8 cellular contexts compared by ENCODE assay signal in genomic region chr4:76949293-76950051, GRCh38. TPM values are rescaled to one million over a fixed set of nuclear protein-coding genes. Genes with fewer than 3 reads are reported as not detected.
A peak's percentile ranks its signal among the peaks of the same experiment; 100 is the strongest.
DNase-seq lines count a peak whose midpoint lies in the region; ATAC-seq and TF ChIP-seq lines count a peak whose summit lies in the region.

Gene SEPTIN11, plus strand, starts transcription at chr4:76949752. Its CDS starts 152 bp downstream, at chr4:76949904.

- H3K4me1 ChIP-seq in ovary (ENCODE audit: insufficient read depth) (peaks cover 6% of the 10 kb centered on the region), thymus (ENCODE audit: control insufficient read depth, insufficient read depth, low read length) (peaks cover 3% of the 10 kb centered on the region)

- no peaks in the 10 kb centered on the region for H3K27me3 ChIP-seq in ovary
- peaks cover 3% of the 10 kb centered on the region for H3K27me3 ChIP-seq in thymus (ENCODE audit: control insufficient read depth, insufficient read depth)

- H3K36me3 Mint-ChIP-seq in activated naive CD8-positive, alpha-beta T cell treated with anti-CD3 and anti-CD28 coated beads for 36 hours, result peaks cover 26% of the 10 kb centered on the region
- no peaks in the 10 kb centered on the region for H3K36me3 Mint-ChIP-seq in glutamatergic neuron (ENCODE audit: unreplicated experiment)

- H3K4me3 Mint-ChIP-seq in activated naive CD8-positive, alpha-beta T cell treated with anti-CD3 and anti-CD28 coated beads for 36 hours, result peak within 1 kb of the TSS; percentile 86
- H3K4me3 Mint-ChIP-seq in glutamatergic neuron (ENCODE audit: unreplicated experiment), result peak within 1 kb of the TSS; percentile 93

- no peaks in the 10 kb centered on the region for H3K9me3 Mint-ChIP-seq in activated naive CD8-positive, alpha-beta T cell treated with anti-CD3 and anti-CD28 coated beads for 36 hours
- H3K9me3 Mint-ChIP-seq in glutamatergic neuron (ENCODE audit: unreplicated experiment), result peaks cover 15% of the 10 kb centered on the region

- DNase-seq in NCI-H1092 treated with DMSO at 0.1 percent for 48 hours (lab: John Stamatoyannopoulos, UW) (peak; percentile 93), SKM-1 treated with dmso at 0.1 percent for 144 hours (lab: John Stamatoyannopoulos, UW; ENCODE audit: unreplicated experiment) (peak; percentile 85), glutamatergic neuron (peak; percentile 97), ovary (peak; percentile 92 to 96 (median 95))
- DNase-seq in activated naive CD8-positive, alpha-beta T cell treated with anti-CD3 and anti-CD28 coated beads for 36 hours, result peak; percentile 89

- peak within 1 kb of the TSS; percentile 66 for H3K4me3 ChIP-seq in ovary
- H3K4me3 ChIP-seq in thymus (ENCODE audit: low read length), result peak within 1 kb of the TSS; percentile 60

- H3K27ac Mint-ChIP-seq in activated naive CD8-positive, alpha-beta T cell treated with anti-CD3 and anti-CD28 coated beads for 36 hours, result peak within 1 kb of the TSS; percentile 82
- peak within 1 kb of the TSS; percentile 97 for H3K27ac Mint-ChIP-seq in glutamatergic neuron (ENCODE audit: unreplicated experiment)

- H3K36me3 ChIP-seq in ovary (no peaks in the 10 kb centered on the region), thymus (ENCODE audit: control insufficient read depth, insufficient read depth) (no peaks in the 10 kb centered on the region)

- peak; percentile 61 for ATAC-seq in HG02623 (IDR thresholded peaks at IDR 0.05; ENCODE audit: unreplicated experiment)

- intact Hi-C loops in ovary (cut with DNase I), result loop anchor here in 2 of 4 donors (5.0 to 10.0 kb wide), 3 partner anchors 75 to 208 kb away; partner anchors contain the start of genes CCNG2 (in 1 of the 2) and CCNI (in 1 of the 2)

- H3K9me3 ChIP-seq in ovary (no peaks in the 10 kb centered on the region), thymus (ENCODE audit: control insufficient read depth) (no peaks in the 10 kb centered on the region)

- no peaks in the 10 kb centered on the region for H3K27me3 Mint-ChIP-seq in activated naive CD8-positive, alpha-beta T cell treated with anti-CD3 and anti-CD28 coated beads for 36 hours
- H3K27me3 Mint-ChIP-seq in glutamatergic neuron (ENCODE audit: unreplicated experiment), result peaks cover 8% of the 10 kb centered on the region

- TF ChIP-seq EP300 in ovary (IDR thresholded peaks at IDR 0.05), result no peak

- H3K4me1 Mint-ChIP-seq in activated naive CD8-positive, alpha-beta T cell treated with anti-CD3 and anti-CD28 coated beads for 36 hours, result peaks cover 30% of the 10 kb centered on the region
- H3K4me1 Mint-ChIP-seq in glutamatergic neuron (ENCODE audit: low read depth, unreplicated experiment), result peaks cover 24% of the 10 kb centered on the region

- H3K27ac ChIP-seq in ovary, result peak within 1 kb of the TSS; percentile 85 to 92
- H3K27ac ChIP-seq in thymus (ENCODE audit: low read depth), result peak within 1 kb of the TSS; percentile 38

- TF ChIP-seq CTCF in glutamatergic neuron (IDR thresholded peaks at IDR 0.05; ENCODE audit: partially characterized antibody, unreplicated experiment) (no peak), ovary (IDR thresholded peaks at IDR 0.05) (no peak)

- TF ChIP-seq POLR2A in GM10847 (IDR thresholded peaks at IDR 0.05; ENCODE audit: extremely low read depth, insufficient read length) (peak; percentile 98), ovary (IDR thresholded peaks at IDR 0.05) (peak; percentile 71)

- 0 to 1% (median 1%) methylated on average over 41 to 85 of the region's 85 CpGs for WGBS in ovary, 3 donors
- under 1% methylated on average over 85 of the region's 85 CpGs for WGBS in thymus

RNA-seq across cellular contexts. Expression of gene SEPTIN11, which starts in this region (rescaled TPM):
- total RNA-seq in activated naive CD8-positive, alpha-beta T cell treated with anti-CD3 and anti-CD28 coated beads for 36 hours, result 10 to 100 TPM; 66.4 to 74.1 TPM
- total RNA-seq in glutamatergic neuron (ENCODE audit: unreplicated experiment), result 422 TPM
- total RNA-seq in ovary, result 10 to 100 TPM; 29.9 to 86.0 (median 54.1) TPM
- polyA plus RNA-seq in ovary, result 10 to 100 TPM; 24.3 to 43.6 TPM
- 21.6 TPM for polyA plus RNA-seq in thymus

Comparison
In these comparisons a context has a peak if more than half of its experiments do, and no peak if none do; other contexts are left out.
1. Peak in every context shown above with its lines: DNase-seq, ATAC-seq, H3K4me3 ChIP-seq and H3K27ac ChIP-seq.